In genomic region chr2:32626591-32627221, GRCh38 we compare ENCODE assay signal across 10 cellular contexts.
DNase-seq lines count a peak whose midpoint lies in the region; ATAC-seq and TF ChIP-seq lines count a peak whose summit lies in the region.
"Had no signal": no experiment of that assay in that cellular context is flagged by ENCODE, and none has a peak within 500 bp of the region (broad histone marks: within the 10 kb centered on the region; RNA-seq: fewer than 3 reads in every experiment).

No MANE protein-coding gene starts in this region.

- H3K9ac ChIP-seq in parathyroid adenoma, result no peak overlapping the region

- no peak for TF ChIP-seq CTCF in parathyroid adenoma (IDR thresholded peaks at IDR 0.05)

- no peak for ATAC-seq in effector memory CD8-positive, alpha-beta T cell (replicated peaks)
- ATAC-seq in GM18861 (IDR thresholded peaks at IDR 0.05; ENCODE audit: unreplicated experiment) (no peak), HG02981 (IDR thresholded peaks at IDR 0.05; ENCODE audit: unreplicated experiment) (no peak)

- H3K9me3 ChIP-seq in parathyroid adenoma (ENCODE audit: control insufficient read depth, low read length), result no peaks in the 10 kb centered on the region

- DNase-seq in DMS53 (lab: John Stamatoyannopoulos, UW) (peak; percentile 25), DMS53 treated with DMSO at 0.1 percent for 48 hours (lab: John Stamatoyannopoulos, UW; ENCODE audit: unreplicated experiment) (no peak), NCI-H2227 treated with DMSO at 0.1 percent for 48 hours (lab: John Stamatoyannopoulos, UW) (peak; percentile 18)
- no peak for DNase-seq in effector memory CD8-positive, alpha-beta T cell
- DNase-seq in stimulated activated CD4-positive, alpha-beta T cell treated with anti-CD3 and anti-CD28 coated beads, Interleukin-4, amount 100 ng/mL, for 1 hour, result no peak
- DNase-seq: NCI-H1048 had no signal

- H3K27ac Mint-ChIP-seq in effector memory CD8-positive, alpha-beta T cell, result peak overlapping the region in 1 of 2 donors; percentile 95

- no peaks in the 10 kb centered on the region for H3K9me3 Mint-ChIP-seq in effector memory CD8-positive, alpha-beta T cell
- H3K9me3 Mint-ChIP-seq: activated naive CD4-positive, alpha-beta T cell treated with anti-CD3 and anti-CD28 coated beads, Interleukin-2, amount 50 U/mL, for 24 hours had no signal

- H3K4me3 Mint-ChIP-seq in effector memory CD8-positive, alpha-beta T cell, result peak overlapping the region; percentile 93 to 96

- no peaks in the 10 kb centered on the region for H3K36me3 ChIP-seq in parathyroid adenoma (ENCODE audit: control insufficient read depth, insufficient read depth, low read length)

- no peak overlapping the region for H3K4me3 ChIP-seq in parathyroid adenoma (ENCODE audit: low read depth, low read length)

- H3K27me3 ChIP-seq in parathyroid adenoma (ENCODE audit: control insufficient read depth, insufficient read depth, low read length), result no peaks in the 10 kb centered on the region

- no peak overlapping the region for H3K27ac ChIP-seq in parathyroid adenoma

- peak overlapping the region; percentile 99 for H2AFZ ChIP-seq in parathyroid adenoma

- peaks cover 31% of the 10 kb centered on the region for H3K36me3 Mint-ChIP-seq in effector memory CD8-positive, alpha-beta T cell (ENCODE audit: insufficient read depth)

- H3K27me3 Mint-ChIP-seq in effector memory CD8-positive, alpha-beta T cell, result no peaks in the 10 kb centered on the region
- H3K27me3 Mint-ChIP-seq: activated naive CD4-positive, alpha-beta T cell treated with anti-CD3 and anti-CD28 coated beads, Interleukin-2, amount 50 U/mL, for 24 hours had no signal

- no peak overlapping the region for H3K4me2 ChIP-seq in parathyroid adenoma (ENCODE audit: low read length)

- H3K4me1 Mint-ChIP-seq in effector memory CD8-positive, alpha-beta T cell (ENCODE audit: low read depth in 2 of 2), result peaks cover 18 to 22% of the 10 kb centered on the region in 2 donors

- H3K4me1 ChIP-seq in parathyroid adenoma, result no peaks in the 10 kb centered on the region

- no peaks in the 10 kb centered on the region for H3K79me2 ChIP-seq in parathyroid adenoma

Comparison
In these comparisons a context has a peak if more than half of its experiments do, and no peak if none do; other contexts are left out.
1. DNase-seq: peak in DMS53 (single experiment) and NCI-H2227 treated with DMSO at 0.1 percent for 48 hours (single experiment); none in DMS53 treated with DMSO at 0.1 percent for 48 hours (single experiment), effector memory CD8-positive, alpha-beta T cell (0 of 3) and stimulated activated CD4-positive, alpha-beta T cell treated with anti-CD3 and anti-CD28 coated beads, Interleukin-4, amount 100 ng/mL, for 1 hour (single experiment).